14 cellular contexts compared by ENCODE assay signal in the genomic region with DNA sequence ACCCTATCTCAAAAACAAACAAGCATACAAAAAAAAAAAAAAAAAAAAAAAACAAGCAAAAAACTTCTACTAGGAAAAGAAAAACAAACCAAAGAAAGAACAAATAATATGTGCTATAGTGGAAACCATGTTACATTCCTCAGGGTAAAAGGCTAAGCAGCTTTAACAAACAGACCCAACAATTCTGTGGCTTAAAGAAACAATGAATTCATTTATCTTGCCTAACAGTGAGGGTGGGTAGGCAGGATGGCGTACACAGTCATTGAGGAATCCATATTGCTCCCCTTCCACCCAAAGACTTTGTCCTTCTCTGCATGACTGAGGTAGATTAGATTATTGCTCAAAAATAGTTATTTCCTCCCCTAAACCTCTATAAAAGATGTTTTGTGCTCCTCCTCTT.
A peak's percentile ranks its signal among the peaks of the same experiment; 100 is the strongest.
DNase-seq lines count a peak whose midpoint lies in the region; TF ChIP-seq lines count a peak whose summit lies in the region.
"Had no signal": no experiment of that assay in that cellular context is flagged by ENCODE, and none has a peak within 500 bp of the region (broad histone marks: within the 10 kb centered on the region; RNA-seq: fewer than 3 reads in every experiment).

No MANE protein-coding gene starts in this region.

- H3K9ac ChIP-seq in Loucy (ENCODE audit: low read depth, low read length, poor library complexity, severe bottlenecking), result no peak overlapping the region
- H3K9ac ChIP-seq in neural progenitor cell, result no peak overlapping the region
- H3K9ac ChIP-seq: BLaER1 had no signal

- H3K4me1 ChIP-seq in Loucy (ENCODE audit: insufficient read depth, low read length, poor library complexity, severe bottlenecking), result peaks cover 11% of the 10 kb centered on the region
- no peaks in the 10 kb centered on the region for H3K4me1 ChIP-seq in neural progenitor cell
- H3K4me1 ChIP-seq in BE2C, result no peaks in the 10 kb centered on the region

- H3K9me3 Mint-ChIP-seq in neural progenitor cell, result peaks cover 14% of the 10 kb centered on the region

- peaks cover 11% of the 10 kb centered on the region; the same call in 1 of the 2 replicates for H3K9me3 ChIP-seq in Loucy (ENCODE audit: insufficient read depth, low read depth, low read length)
- H3K9me3 ChIP-seq in neural progenitor cell (ENCODE audit: low read depth), result no peaks in the 10 kb centered on the region
- H3K9me3 ChIP-seq in BE2C, result no peaks in the 10 kb centered on the region

- no peaks in the 10 kb centered on the region for H3K36me3 ChIP-seq in Loucy (ENCODE audit: insufficient read depth, low read length)
- H3K36me3 ChIP-seq in neural progenitor cell, result no peaks in the 10 kb centered on the region
- H3K36me3 ChIP-seq in BE2C, result no peaks in the 10 kb centered on the region
- H3K36me3 ChIP-seq: BLaER1 had no signal

- no peaks in the 10 kb centered on the region for H3K4me1 Mint-ChIP-seq in neural progenitor cell
- H3K4me1 Mint-ChIP-seq: CD4-positive, CD25-positive, alpha-beta regulatory T cell had no signal

- H2AFZ ChIP-seq in Loucy (ENCODE audit: low read length) (peak overlapping the region; percentile 54; the same call in 1 of the 2 replicates), neural progenitor cell (replicated peaks) (no peak overlapping the region)

- peaks cover 4% of the 10 kb centered on the region for H3K36me3 Mint-ChIP-seq in neural progenitor cell
- H3K36me3 Mint-ChIP-seq: CD4-positive, CD25-positive, alpha-beta regulatory T cell; CD8-positive, alpha-beta T cell had no signal

- H3K27me3 ChIP-seq in Loucy (ENCODE audit: insufficient read depth, low read length, poor library complexity, severe bottlenecking) (no peaks in the 10 kb centered on the region), neural progenitor cell (no peaks in the 10 kb centered on the region), BE2C (no peaks in the 10 kb centered on the region)
- H3K27me3 ChIP-seq: BLaER1 had no signal

- peak overlapping the region; percentile 13 for H3K4me3 Mint-ChIP-seq in neural progenitor cell
- H3K4me3 Mint-ChIP-seq: CD4-positive, CD25-positive, alpha-beta regulatory T cell; CD8-positive, alpha-beta T cell; H9 had no signal

- DNase-seq in astrocyte of the hippocampus (ENCODE audit: low read depth, low spot score) (peak; percentile 16), neural progenitor cell (ENCODE audit: low spot score) (no peak), hippocampal formation (lab: John Stamatoyannopoulos, UW) (no peak), mesenteric fat pad (ENCODE audit: low spot score) (no peak), BE2C (no peak)
- DNase-seq: CD4-positive, CD25-positive, alpha-beta regulatory T cell; CD8-positive, alpha-beta T cell; DMS53; DMS79 treated with DMSO at 0.1 percent for 48 hours; GF-D8; H9 had no signal

- H4K20me1 ChIP-seq in Loucy (ENCODE audit: insufficient read depth, low read length, poor library complexity, severe bottlenecking), result no peaks in the 10 kb centered on the region
- H4K20me1 ChIP-seq in neural progenitor cell (ENCODE audit: low read depth), result no peaks in the 10 kb centered on the region
- H4K20me1 ChIP-seq: BLaER1 had no signal

- H3K27ac ChIP-seq in neural progenitor cell, result no peak overlapping the region
- H3K27ac ChIP-seq: BLaER1, C4-2B had no signal

- H3K9me2 ChIP-seq in Loucy (replicated peaks; ENCODE audit: low read depth, low read length), result no peaks in the 10 kb centered on the region

- H3K27me3 Mint-ChIP-seq in neural progenitor cell (ENCODE audit: insufficient read depth, low read depth), result peaks cover 6% of the 10 kb centered on the region

- H3K4me2 ChIP-seq in Loucy (ENCODE audit: low read depth, low read length, poor library complexity, severe bottlenecking), result no peak overlapping the region
- H3K4me2 ChIP-seq in neural progenitor cell, result no peak overlapping the region
- H3K4me2 ChIP-seq: BLaER1 had no signal

- TF ChIP-seq CTCF in Loucy (conservative IDR thresholded peaks at IDR 0.05; ENCODE audit: low read length), result no peak
- no peak for TF ChIP-seq CTCF in neural progenitor cell (IDR thresholded peaks at IDR 0.05)
- TF ChIP-seq CTCF in BE2C (IDR thresholded peaks at IDR 0.05; ENCODE audit: low read depth, low read length), result no peak

- H3F3A ChIP-seq in Loucy (ENCODE audit: low read depth) (no peaks in the 10 kb centered on the region), neural progenitor cell (ENCODE audit: low read depth) (no peaks in the 10 kb centered on the region)

- peak overlapping the region; percentile 44 for H3K27ac Mint-ChIP-seq in neural progenitor cell
- H3K27ac Mint-ChIP-seq: CD4-positive, CD25-positive, alpha-beta regulatory T cell; CD8-positive, alpha-beta T cell; H9 had no signal

- no peaks in the 10 kb centered on the region for H3K79me2 ChIP-seq in Loucy (ENCODE audit: insufficient read depth, low read length)
- H3K79me2 ChIP-seq in neural progenitor cell (ENCODE audit: low read depth), result no peaks in the 10 kb centered on the region

- H3K4me3 ChIP-seq in Loucy (ENCODE audit: low read length, poor library complexity, severe bottlenecking), result no peak overlapping the region
- no peak overlapping the region for H3K4me3 ChIP-seq in neural progenitor cell
- H3K4me3 ChIP-seq in BE2C (ENCODE audit: low read depth, low read length), result no peak overlapping the region
- H3K4me3 ChIP-seq: BLaER1 had no signal
